14 cellular contexts compared by ENCODE assay signal in genomic region chr3:31926543-31926942, GRCh38.
"Had no signal": no experiment of that assay in that cellular context is flagged by ENCODE, and none has a peak within 500 bp of the region (broad histone marks: within the 10 kb centered on the region; RNA-seq: fewer than 3 reads in every experiment).

No MANE protein-coding gene starts in this region.

- H3K27me3 Mint-ChIP-seq: activated naive CD4-positive, alpha-beta T cell treated with anti-CD3 and anti-CD28 coated beads, Interleukin-2, amount 50 U/mL, for 24 hours; dendritic cell treated with granulocyte-macrophage colony-stimulating factor and Interleukin-4, amounts not matched to agents 40 ng/mL and 50 ng/mL, for 4 days had no signal

- H3K27me3 ChIP-seq: hepatocyte, pancreas, transverse colon had no signal

- H3K4me1 Mint-ChIP-seq: activated T-helper 17 cell treated with anti-CD3 and anti-CD28 coated beads, Interleukin-2, amount 50 U/mL, for 72 hours had no signal

- H3K27ac ChIP-seq: hepatocyte, pancreas, transverse colon, VCaP had no signal

- H3K36me3 Mint-ChIP-seq: activated naive CD4-positive, alpha-beta T cell treated with anti-CD3 and anti-CD28 coated beads, Interleukin-2, amount 50 U/mL, for 24 hours; brain had no signal

- H3K27ac Mint-ChIP-seq: activated naive CD4-positive, alpha-beta T cell treated with anti-CD3 and anti-CD28 coated beads, Interleukin-2, amount 50 U/mL, for 24 hours; activated T-helper 17 cell treated with anti-CD3 and anti-CD28 coated beads, Interleukin-2, amount 50 U/mL, for 72 hours; brain; dendritic cell treated with granulocyte-macrophage colony-stimulating factor and Interleukin-4, amounts not matched to agents 40 ng/mL and 50 ng/mL, for 4 days had no signal

- H3K9me3 Mint-ChIP-seq: activated naive CD4-positive, alpha-beta T cell treated with anti-CD3 and anti-CD28 coated beads, Interleukin-2, amount 50 U/mL, for 24 hours; activated T-helper 17 cell treated with anti-CD3 and anti-CD28 coated beads, Interleukin-2, amount 50 U/mL, for 72 hours; dendritic cell treated with granulocyte-macrophage colony-stimulating factor and Interleukin-4, amounts not matched to agents 40 ng/mL and 50 ng/mL, for 4 days had no signal

- ATAC-seq: pancreas had no signal

- H2AFZ ChIP-seq: hepatocyte had no signal

- H3K4me3 Mint-ChIP-seq: activated naive CD4-positive, alpha-beta T cell treated with anti-CD3 and anti-CD28 coated beads, Interleukin-2, amount 50 U/mL, for 24 hours; activated T-helper 17 cell treated with anti-CD3 and anti-CD28 coated beads, Interleukin-2, amount 50 U/mL, for 72 hours; brain; dendritic cell treated with granulocyte-macrophage colony-stimulating factor and Interleukin-4, amounts not matched to agents 40 ng/mL and 50 ng/mL, for 4 days; neural crest cell had no signal

- DNase-seq: activated CD4-positive, alpha-beta T cell treated with anti-CD3 and anti-CD28 coated beads for 48 hours; amygdala; kidney glomerular epithelial cell; pancreas; substantia nigra; T-helper 9 cell; transverse colon had no signal

- H3K4me1 ChIP-seq: pancreas had no signal

- H3K36me3 ChIP-seq: pancreas, transverse colon had no signal

- H3K4me2 ChIP-seq: hepatocyte had no signal

- H3K9me3 ChIP-seq: pancreas, transverse colon had no signal

- H3K4me3 ChIP-seq: hepatocyte, pancreas, transverse colon had no signal
